ENCODE assay signal across 8 cellular contexts in genomic region chr1:74771913-74772515, GRCh38. TPM values are rescaled to one million over a fixed set of nuclear protein-coding genes. Genes with fewer than 3 reads are reported as not detected.
DNase-seq lines count a peak whose midpoint lies in the region; TF ChIP-seq lines count a peak whose summit lies in the region.

No MANE protein-coding gene starts in this region.

- H3K14ac ChIP-seq in H9 (ENCODE audit: insufficient read depth, low read length): no peak overlapping the region

- no peak overlapping the region for H3K18ac ChIP-seq in H9 (ENCODE audit: insufficient read length, low read depth, low read length)

- H3K27me3 Mint-ChIP-seq in activated naive CD4-positive, alpha-beta T cell treated with anti-CD3 and anti-CD28 coated beads for 36 hours (ENCODE audit: low read depth): peaks cover 8% of the 10 kb centered on the region
- H3K27me3 Mint-ChIP-seq in H9 (ENCODE audit: low read depth) (no peaks in the 10 kb centered on the region), progenitor cell of endocrine pancreas (peaks cover 14% of the 10 kb centered on the region)

- no peak overlapping the region for H4K8ac ChIP-seq in H9 (replicated peaks; ENCODE audit: insufficient read length, low read depth, low read length)

- no peak overlapping the region for H3K9ac ChIP-seq in H9 (ENCODE audit: extremely low read depth, insufficient read length, low read length)

- H3K27me3 ChIP-seq in H9 (ENCODE audit: insufficient read depth, low read length): no peaks in the 10 kb centered on the region

- no peaks in the 10 kb centered on the region for H3K23me2 ChIP-seq in H9 (ENCODE audit: insufficient read length, low read depth, low read length, poor library complexity, severe bottlenecking)

- no peaks in the 10 kb centered on the region for H3K9me3 Mint-ChIP-seq in activated naive CD4-positive, alpha-beta T cell treated with anti-CD3 and anti-CD28 coated beads for 36 hours
- H3K9me3 Mint-ChIP-seq in H9 (no peaks in the 10 kb centered on the region), progenitor cell of endocrine pancreas (ENCODE audit: low read depth) (no peaks in the 10 kb centered on the region)

- H2BK5ac ChIP-seq in H9 (ENCODE audit: insufficient read length, low read length): no peak overlapping the region

- H4K91ac ChIP-seq in H9 (ENCODE audit: insufficient read length, low read depth, low read length): no peak overlapping the region

- H3K79me2 ChIP-seq in H9 (ENCODE audit: insufficient read depth, low read length): no peaks in the 10 kb centered on the region

- no peak overlapping the region for H2BK20ac ChIP-seq in H9 (ENCODE audit: low read depth, low read length, poor library complexity, severe bottlenecking)

- no peak overlapping the region for H3K23ac ChIP-seq in H9 (ENCODE audit: insufficient read length, low read depth, low read length)

- H3K36me3 Mint-ChIP-seq in activated naive CD4-positive, alpha-beta T cell treated with anti-CD3 and anti-CD28 coated beads for 36 hours (ENCODE audit: low read depth): no peaks in the 10 kb centered on the region
- H3K36me3 Mint-ChIP-seq in H9 (ENCODE audit: insufficient read depth in 1 of 3, low read depth in 3 of 3): no peaks in the 10 kb centered on the region
- H3K36me3 Mint-ChIP-seq in progenitor cell of endocrine pancreas (ENCODE audit: insufficient read depth): no peaks in the 10 kb centered on the region

- no peaks in the 10 kb centered on the region for H3K4me1 Mint-ChIP-seq in activated naive CD4-positive, alpha-beta T cell treated with anti-CD3 and anti-CD28 coated beads for 36 hours (ENCODE audit: low read depth)
- H3K4me1 Mint-ChIP-seq in H9 (no peaks in the 10 kb centered on the region), progenitor cell of endocrine pancreas (ENCODE audit: low read depth) (no peaks in the 10 kb centered on the region)

- no peak overlapping the region for H3K4me3 Mint-ChIP-seq in activated naive CD4-positive, alpha-beta T cell treated with anti-CD3 and anti-CD28 coated beads for 36 hours
- H3K4me3 Mint-ChIP-seq in H9: no peak overlapping the region
- H3K4me3 Mint-ChIP-seq in progenitor cell of endocrine pancreas (ENCODE audit: low read depth): no peak overlapping the region

- H3K4me1 ChIP-seq in H9 (ENCODE audit: insufficient read depth, low read length): no peaks in the 10 kb centered on the region

- WGBS in H9 (ENCODE audit: extremely low coverage, insufficient read length, low lambda C conversion rate): no CpG with 5 or more reads among the region's 7 CpGs

- no peak overlapping the region for H2BK120ac ChIP-seq in H9 (ENCODE audit: low read depth, low read length, poor library complexity, severe bottlenecking)

- no peak overlapping the region for H2AFZ ChIP-seq in H9 (ENCODE audit: low read length)

- no peaks in the 10 kb centered on the region for H4K20me1 ChIP-seq in H9 (ENCODE audit: control insufficient read depth, insufficient read depth, insufficient read length)

- H3T11ph ChIP-seq in H9 (ENCODE audit: low read length): no peak overlapping the region

- H3K27ac ChIP-seq in H9 (ENCODE audit: insufficient read length, low read depth, low read length): no peak overlapping the region

- H3K79me1 ChIP-seq in H9 (ENCODE audit: insufficient read depth, low read depth, low read length, poor library complexity, severe bottlenecking): no peaks in the 10 kb centered on the region

- H2BK15ac ChIP-seq in H9 (ENCODE audit: low read depth, low read length): no peak overlapping the region

- no peak overlapping the region for H3K4ac ChIP-seq in H9 (ENCODE audit: low read depth, low read length)

- H2AK5ac ChIP-seq in H9 (ENCODE audit: insufficient read length, low read length): no peak overlapping the region

- TF ChIP-seq CTCF in H9 (conservative IDR thresholded peaks at IDR 0.05) (peak; percentile 85), progenitor cell of endocrine pancreas (IDR thresholded peaks at IDR 0.05; ENCODE audit: unreplicated experiment) (peak; percentile 84)

- H4K5ac ChIP-seq in H9 (ENCODE audit: insufficient read length, low read depth, low read length): no peak overlapping the region

- H3K4me2 ChIP-seq in H9 (ENCODE audit: insufficient read depth, insufficient read length, low read length): no peak overlapping the region

- intact Hi-C loops in activated naive CD4-positive, alpha-beta T cell treated with anti-CD3 and anti-CD28 coated beads for 36 hours (cut with micrococcal nuclease): loop anchor here (1.0 to 5.0 kb wide), 3 partner anchors 360 to 860 kb away; partner anchors contain the start of gene LHX8

- CTCF ChIA-PET in activated naive CD4-positive, alpha-beta T cell treated with anti-CD3 and anti-CD28 coated beads for 36 hours (lab: Charles Lee): interaction anchor here (0.6 to 1.6 kb wide), 14 partner anchors 8 to 960 kb away, joined by 3 to 7 read pairs (median 3); no protein-coding TSS in a partner anchor

- H3K56ac ChIP-seq in H9 (ENCODE audit: insufficient read length, low read depth, low read length): no peak overlapping the region

- no peak overlapping the region for H3K27ac Mint-ChIP-seq in activated naive CD4-positive, alpha-beta T cell treated with anti-CD3 and anti-CD28 coated beads for 36 hours
- H3K27ac Mint-ChIP-seq in H9 (no peak overlapping the region), progenitor cell of endocrine pancreas (no peak overlapping the region)

- DNase-seq in activated naive CD4-positive, alpha-beta T cell treated with anti-CD3 and anti-CD28 coated beads for 36 hours: peak; percentile 33
- no peak for DNase-seq in activated naive CD4-positive, alpha-beta T cell treated with Interleukin-2 at 50 U/mL for 16 hours
- no peak for DNase-seq in H9
- peak; percentile 33 for DNase-seq in MV-4-11 (lab: John Stamatoyannopoulos, UW)
- peak; percentile 56 for DNase-seq in SK-N-DZ (ENCODE audit: low spot score)
- peak; percentile 59 for DNase-seq in fibroblast of gingiva (ENCODE audit: low read depth)
- no peak for DNase-seq in progenitor cell of endocrine pancreas (ENCODE audit: low spot score, unreplicated experiment)
- DNase-seq in NK-92 treated with Interleukin-12 subunit alpha and Interleukin-12 subunit beta, amount 100 ng/mL, for 24 hours (lab: John Stamatoyannopoulos, UW): no peak

- no peak overlapping the region for H2BK12ac ChIP-seq in H9 (ENCODE audit: insufficient read length, low read depth, low read length)

- no peaks in the 10 kb centered on the region for H3K9me3 ChIP-seq in H9 (ENCODE audit: control insufficient read depth, low read depth, low read length)

RNA-seq across cellular contexts. Expression of gene TYW3, which starts 39.1 kb away (rescaled TPM):
- total RNA-seq in activated naive CD4-positive, alpha-beta T cell treated with anti-CD3 and anti-CD28 coated beads for 36 hours: 10 to 100 TPM; 27.9 to 30.9 TPM
- total RNA-seq in H9 (2021): 10.9 and 12.8 TPM in 2 replicates
- polyA plus RNA-seq in SK-N-DZ (2014; cell fraction: cytosol; rRNA removed): 10.7 and 11.3 TPM in 2 replicates
- 8.7 and 11.0 TPM in 2 replicates for polyA plus RNA-seq in SK-N-DZ (2014; cell fraction: nucleus; rRNA removed)
- 9.1 and 10.3 TPM in 2 replicates for total RNA-seq in progenitor cell of endocrine pancreas

RNA-seq across cellular contexts. Expression of gene CRYZ, which starts 39.2 kb away (rescaled TPM):
- 10 to 100 TPM in 1 of 2 experiments, 1 to 10 TPM in 1; 8.1 to 11.3 TPM for total RNA-seq in activated naive CD4-positive, alpha-beta T cell treated with anti-CD3 and anti-CD28 coated beads for 36 hours
- 12.7 and 14.0 TPM in 2 replicates for total RNA-seq in H9 (2021)
- 20.2 and 21.9 TPM in 2 replicates for polyA plus RNA-seq in SK-N-DZ (2014; cell fraction: cytosol; rRNA removed)
- polyA plus RNA-seq in SK-N-DZ (2014; cell fraction: nucleus; rRNA removed): 14.5 and 19.3 TPM in 2 replicates
- total RNA-seq in progenitor cell of endocrine pancreas: 32.5 and 36.9 TPM in 2 replicates

Comparison
In these comparisons a context has a peak if more than half of its experiments do, and no peak if none do; other contexts are left out.
1. DNase-seq: peak in activated naive CD4-positive, alpha-beta T cell treated with anti-CD3 and anti-CD28 coated beads for 36 hours (single experiment), MV-4-11 (single experiment), SK-N-DZ (single experiment) and fibroblast of gingiva (single experiment); none in activated naive CD4-positive, alpha-beta T cell treated with Interleukin-2 at 50 U/mL for 16 hours (single experiment), H9 (single experiment), progenitor cell of endocrine pancreas (single experiment) and NK-92 treated with Interleukin-12 subunit alpha and Interleukin-12 subunit beta, amount 100 ng/mL, for 24 hours (single experiment).